8 cellular contexts compared by ENCODE assay signal in genomic region chr19:15473821-15474220, GRCh38. TPM values are rescaled to one million over a fixed set of nuclear protein-coding genes. Genes with fewer than 3 reads are reported as not detected.
DNase-seq lines count a peak whose midpoint lies in the region; ATAC-seq and TF ChIP-seq lines count a peak whose summit lies in the region.
"Not testable (repeated sequence)": the region's sequence is repeated elsewhere in the genome, so short reads cannot be mapped to it uniquely, and the experiment has no call there.
"Had no signal": no experiment of that assay in that cellular context is flagged by ENCODE, and none has a peak within 500 bp of the region (broad histone marks: within the 10 kb centered on the region; RNA-seq: fewer than 3 reads in every experiment).

No MANE protein-coding gene starts in this region.

- H3K9me3 ChIP-seq in A673 (ENCODE audit: low read depth, low read length, poor library complexity, severe bottlenecking); CD4-positive, alpha-beta memory T cell (ENCODE audit: control insufficient read depth in 1 of 2, low read length in 2 of 2); HEK293 (ENCODE audit: control insufficient read depth, insufficient read depth, low read depth, low read length): not testable (repeated sequence)

- TF ChIP-seq CTCF in A673 (conservative IDR thresholded peaks at IDR 0.05; ENCODE audit: low read depth, low read length); HEK293 (tag by site-specific recombination; IDR thresholded peaks at IDR 0.05): not testable (repeated sequence)

- H3K27me3 Mint-ChIP-seq in CD4-positive, alpha-beta memory T cell; T-cell; activated T-helper 17 cell treated with anti-CD3 and anti-CD28 coated beads, Interleukin-2, amount 50 U/mL, for 72 hours: not testable (repeated sequence)
- H3K27me3 Mint-ChIP-seq in activated CD4-positive, alpha-beta T cell treated with anti-CD3 and anti-CD28 coated beads, Interleukin-2, amount 10 ng/mL, durations not matched to agents 7 days and 5 days = peaks cover 11% of the 10 kb centered on the region

- intact Hi-C loops in A673 (cut with micrococcal nuclease; ENCODE audit: unreplicated experiment); CD4-positive, alpha-beta memory T cell (cut with micrococcal nuclease); sciatic nerve (cut with DNase I): not testable (repeated sequence)

- not testable (repeated sequence) for H3K4me1 ChIP-seq in A673 (ENCODE audit: insufficient read depth, low read length, poor library complexity, severe bottlenecking); HEK293 (ENCODE audit: control insufficient read depth, insufficient read depth, low read length)
- peaks cover 40% of the 10 kb centered on the region for H3K4me1 ChIP-seq in CD4-positive, alpha-beta memory T cell (ENCODE audit: insufficient read depth, low read length)

- not testable (repeated sequence) for H3K4me3 ChIP-seq in A673 (ENCODE audit: low read depth, low read length, poor library complexity, severe bottlenecking); CD4-positive, alpha-beta memory T cell (ENCODE audit: low read length in 2 of 2); HEK293 (ENCODE audit: low read depth, low read length)

- not testable (repeated sequence) for H3K27me3 ChIP-seq in A673 (replicated peaks; ENCODE audit: insufficient read depth, low read depth, low read length, poor library complexity); CD4-positive, alpha-beta memory T cell (ENCODE audit: insufficient read depth, low read length)

- BruUV-seq in A673 (replicated peaks; lab: Mats Ljungman, UMichigan) = not testable (repeated sequence)

- not testable (repeated sequence) for H3K36me3 ChIP-seq in A673 (ENCODE audit: insufficient read depth, low read length, poor library complexity, severe bottlenecking); CD4-positive, alpha-beta memory T cell (ENCODE audit: insufficient read depth, low read length); HEK293 (ENCODE audit: control insufficient read depth in 2 of 2, insufficient read depth in 1 of 2, low read length in 2 of 2)

- not testable (repeated sequence) for DNase-seq in A673 (ENCODE audit: low spot score); T-cell; activated CD4-positive, alpha-beta T cell treated with anti-CD3 and anti-CD28 coated beads, Interleukin-2, amount 10 ng/mL, durations not matched to agents 7 days and 5 days
- peak in 1 of 5 donors; percentile 15 for DNase-seq in CD4-positive, alpha-beta memory T cell
- DNase-seq in sciatic nerve (ENCODE audit: low spot score) = peak; percentile 1

- peak overlapping the region in 3 of 7 donors; percentile 67 to 76 (median 71) for H3K27ac Mint-ChIP-seq in CD4-positive, alpha-beta memory T cell
- H3K27ac Mint-ChIP-seq in T-cell = peak overlapping the region; percentile 35 to 48
- peak overlapping the region; percentile 2 for H3K27ac Mint-ChIP-seq in activated CD4-positive, alpha-beta T cell treated with anti-CD3 and anti-CD28 coated beads, Interleukin-2, amount 10 ng/mL, durations not matched to agents 7 days and 5 days
- not testable (repeated sequence) for H3K27ac Mint-ChIP-seq in activated T-helper 17 cell treated with anti-CD3 and anti-CD28 coated beads, Interleukin-2, amount 50 U/mL, for 72 hours

- CTCF ChIA-PET in A673 (lab: Charles Lee); activated CD4-positive, alpha-beta T cell treated with anti-CD3 and anti-CD28 coated beads, Interleukin-2, amount 10 ng/mL, durations not matched to agents 7 days and 5 days (lab: Charles Lee): not testable (repeated sequence)
- CTCF ChIA-PET in CD4-positive, alpha-beta memory T cell (lab: Charles Lee; ENCODE audit: partially characterized antibody) = interaction anchor here (1.1 kb wide), 1 partner anchor 55 kb away, joined by 3 read pairs; no protein-coding TSS in a partner anchor
- CTCF ChIA-PET in HEK293 (lab: Yijun Ruan, JAX) (interaction anchor here (0.7 kb wide), 1 partner anchor 382 kb away, joined by 10 read pairs; no protein-coding TSS in a partner anchor), T-cell (lab: Charles Lee) (interaction anchor here in 1 of 2 donors (0.7 kb wide), 1 partner anchor 11 kb away, joined by 3 read pairs; no protein-coding TSS in a partner anchor)

- not testable (repeated sequence) for ATAC-seq in T-cell (replicated peaks in 1 of 4); activated T-helper 17 cell treated with anti-CD3 and anti-CD28 coated beads, Interleukin-2, amount 50 U/mL, for 72 hours (replicated peaks); sciatic nerve

- H3K4me1 Mint-ChIP-seq in CD4-positive, alpha-beta memory T cell = peaks cover 25 to 54% (median 39%) of the 10 kb centered on the region in 4 donors
- H3K4me1 Mint-ChIP-seq in T-cell = peaks cover 36 to 45% (median 37%) of the 10 kb centered on the region in 3 donors
- peaks cover 43% of the 10 kb centered on the region for H3K4me1 Mint-ChIP-seq in activated CD4-positive, alpha-beta T cell treated with anti-CD3 and anti-CD28 coated beads, Interleukin-2, amount 10 ng/mL, durations not matched to agents 7 days and 5 days
- H3K4me1 Mint-ChIP-seq in activated T-helper 17 cell treated with anti-CD3 and anti-CD28 coated beads, Interleukin-2, amount 50 U/mL, for 72 hours = peaks cover 16% of the 10 kb centered on the region

- peak overlapping the region in 5 of 8 donors; percentile 10 to 75 (median 33) for H3K4me3 Mint-ChIP-seq in CD4-positive, alpha-beta memory T cell
- H3K4me3 Mint-ChIP-seq in T-cell; activated CD4-positive, alpha-beta T cell treated with anti-CD3 and anti-CD28 coated beads, Interleukin-2, amount 10 ng/mL, durations not matched to agents 7 days and 5 days: not testable (repeated sequence)
- H3K4me3 Mint-ChIP-seq in activated T-helper 17 cell treated with anti-CD3 and anti-CD28 coated beads, Interleukin-2, amount 50 U/mL, for 72 hours = peak overlapping the region; percentile 3

- not testable (repeated sequence) for H3K9me3 Mint-ChIP-seq in CD4-positive, alpha-beta memory T cell; T-cell; activated CD4-positive, alpha-beta T cell treated with anti-CD3 and anti-CD28 coated beads, Interleukin-2, amount 10 ng/mL, durations not matched to agents 7 days and 5 days; activated T-helper 17 cell treated with anti-CD3 and anti-CD28 coated beads, Interleukin-2, amount 50 U/mL, for 72 hours

- peak overlapping the region; percentile 51 for H3K27ac ChIP-seq in A673 (ENCODE audit: low read depth, low read length, poor library complexity, severe bottlenecking)
- H3K27ac ChIP-seq in CD4-positive, alpha-beta memory T cell (ENCODE audit: low read depth, low read length); HEK293 (ENCODE audit: extremely low read depth, low read depth, low read length): not testable (repeated sequence)

- POLR2A ChIA-PET in A673 (lab: Charles Lee; ENCODE audit: low non-redundant PET); HEK293 (lab: Yijun Ruan, JAX); T-cell (lab: Charles Lee); activated CD4-positive, alpha-beta T cell treated with anti-CD3 and anti-CD28 coated beads, Interleukin-2, amount 10 ng/mL, durations not matched to agents 7 days and 5 days (lab: Charles Lee): not testable (repeated sequence)
- POLR2A ChIA-PET in CD4-positive, alpha-beta memory T cell (lab: Charles Lee; ENCODE audit: partially characterized antibody) = interaction anchor here (4.0 kb wide), 1 partner anchor 10 kb away, joined by 17 read pairs; no protein-coding TSS in a partner anchor

- not testable (repeated sequence) for H3K36me3 Mint-ChIP-seq in CD4-positive, alpha-beta memory T cell; T-cell; activated CD4-positive, alpha-beta T cell treated with anti-CD3 and anti-CD28 coated beads, Interleukin-2, amount 10 ng/mL, durations not matched to agents 7 days and 5 days (ENCODE audit: low read depth); activated T-helper 17 cell treated with anti-CD3 and anti-CD28 coated beads, Interleukin-2, amount 50 U/mL, for 72 hours (ENCODE audit: low read depth)

RNA-seq across cellular contexts. Expression of gene PGLYRP2, which starts 5.5 kb away (rescaled TPM):
- total RNA-seq in A673 (2021) = 3.5 and 4.7 TPM in 2 replicates
- total RNA-seq in CD4-positive, alpha-beta memory T cell = under 1 TPM; 0.61 to 0.91 TPM
- under 1 TPM; 0.19 to 0.23 TPM for polyA plus RNA-seq in CD4-positive, alpha-beta memory T cell
- total RNA-seq in T-cell = 1 to 10 TPM in 1 of 5 donors, under 1 TPM in 4; 0.13 to 1.3 (median 0.72) TPM
- under 1 TPM in 1 of 2 experiments, not detected in 1; 0.08 TPM for total RNA-seq in activated CD4-positive, alpha-beta T cell treated with anti-CD3 and anti-CD28 coated beads, Interleukin-2, amount 10 ng/mL, durations not matched to agents 7 days and 5 days
- total RNA-seq in activated T-helper 17 cell treated with anti-CD3 and anti-CD28 coated beads, Interleukin-2, amount 50 U/mL, for 72 hours = under 1 TPM in 1 of 2 donors, not detected in 1; 0.11 TPM
- not detected for total RNA-seq in sciatic nerve
- total RNA-seq: Calu3 had no signal

RNA-seq across cellular contexts. Expression of gene RASAL3, which starts 9.5 kb away (rescaled TPM):
- total RNA-seq in A673 (2021) (1.1 TPM in 2 replicates), T-cell (100 to 1,000 TPM; 166 to 296 (median 284) TPM), sciatic nerve (6.1 TPM)
- 100 to 1,000 TPM; 229 to 238 TPM for total RNA-seq in CD4-positive, alpha-beta memory T cell
- 100 to 1,000 TPM in 1 of 2 donors, 10 to 100 TPM in 1; 37.4 to 106 TPM for polyA plus RNA-seq in CD4-positive, alpha-beta memory T cell
- total RNA-seq in activated CD4-positive, alpha-beta T cell treated with anti-CD3 and anti-CD28 coated beads, Interleukin-2, amount 10 ng/mL, durations not matched to agents 7 days and 5 days = 100 to 1,000 TPM; 120 to 123 TPM
- 100 to 1,000 TPM; 126 to 134 TPM for total RNA-seq in activated T-helper 17 cell treated with anti-CD3 and anti-CD28 coated beads, Interleukin-2, amount 50 U/mL, for 72 hours
- total RNA-seq: Calu3 had no signal

RNA-seq across cellular contexts. Expression of gene WIZ, which starts 24.1 kb away (rescaled TPM):
- 72.3 and 73.7 TPM in 2 replicates for total RNA-seq in A673 (2021)
- total RNA-seq in CD4-positive, alpha-beta memory T cell = 10 to 100 TPM; 28.7 to 30.0 TPM
- 1 to 10 TPM in 1 of 2 donors, under 1 TPM in 1; 0.03 to 2.5 TPM for polyA plus RNA-seq in CD4-positive, alpha-beta memory T cell
- total RNA-seq in T-cell = 10 to 100 TPM; 19.7 to 39.1 (median 34.6) TPM
- total RNA-seq in activated CD4-positive, alpha-beta T cell treated with anti-CD3 and anti-CD28 coated beads, Interleukin-2, amount 10 ng/mL, durations not matched to agents 7 days and 5 days = 10 to 100 TPM; 28.7 to 31.6 TPM
- 10 to 100 TPM; 27.7 to 30.0 TPM for total RNA-seq in activated T-helper 17 cell treated with anti-CD3 and anti-CD28 coated beads, Interleukin-2, amount 50 U/mL, for 72 hours
- total RNA-seq in sciatic nerve = 30.2 TPM

RNA-seq across cellular contexts. Expression of gene CYP4F22, which starts 34.5 kb away (rescaled TPM):
- total RNA-seq in A673 (2021) (78.3 and 79.7 TPM in 2 replicates), T-cell (1 to 10 TPM in 3 of 5 donors, under 1 TPM in 2; 0.73 to 1.6 (median 1.3) TPM), sciatic nerve (not detected)
- under 1 TPM; 0.44 to 0.61 TPM for total RNA-seq in CD4-positive, alpha-beta memory T cell
- 1 to 10 TPM; 1.1 to 1.7 TPM for polyA plus RNA-seq in CD4-positive, alpha-beta memory T cell
- under 1 TPM; 0.67 to 0.87 TPM for total RNA-seq in activated CD4-positive, alpha-beta T cell treated with anti-CD3 and anti-CD28 coated beads, Interleukin-2, amount 10 ng/mL, durations not matched to agents 7 days and 5 days
- under 1 TPM; 0.58 to 0.73 TPM for total RNA-seq in activated T-helper 17 cell treated with anti-CD3 and anti-CD28 coated beads, Interleukin-2, amount 50 U/mL, for 72 hours
- total RNA-seq: Calu3 had no signal

RNA-seq across cellular contexts. Expression of gene AKAP8L, which starts 55.0 kb away (rescaled TPM):
- total RNA-seq in A673 (2021) = 132 and 147 TPM in 2 replicates
- 100 to 1,000 TPM; 177 to 182 TPM for total RNA-seq in CD4-positive, alpha-beta memory T cell
- 10 to 100 TPM; 31.4 to 61.4 TPM for polyA plus RNA-seq in CD4-positive, alpha-beta memory T cell
- total RNA-seq in T-cell = 100 to 1,000 TPM; 134 to 198 (median 184) TPM
- total RNA-seq in activated CD4-positive, alpha-beta T cell treated with anti-CD3 and anti-CD28 coated beads, Interleukin-2, amount 10 ng/mL, durations not matched to agents 7 days and 5 days = 10 to 100 TPM; 84.3 to 96.7 TPM
- total RNA-seq in activated T-helper 17 cell treated with anti-CD3 and anti-CD28 coated beads, Interleukin-2, amount 50 U/mL, for 72 hours = 10 to 100 TPM; 64.8 to 68.4 TPM
- 109 TPM for total RNA-seq in sciatic nerve

Comparison
In these comparisons a context has a peak if more than half of its experiments do, and no peak if none do; other contexts are left out.
1. RNA of gene RASAL3, which starts 9.5 kb away (total RNA-seq): 166 to 296 TPM in T-cell, 229 to 238 TPM in CD4-positive, alpha-beta memory T cell, 126 to 134 TPM in activated T-helper 17 cell treated with anti-CD3 and anti-CD28 coated beads, Interleukin-2, amount 50 U/mL, for 72 hours and 120 to 123 TPM in activated CD4-positive, alpha-beta T cell treated with anti-CD3 and anti-CD28 coated beads, Interleukin-2, amount 10 ng/mL, durations not matched to agents 7 days and 5 days; 6.1 TPM in sciatic nerve (single experiment) and 1.1 TPM in A673; every median in the first group is over 10 times any median in the second.